ENCODE assay signal across 19 cellular contexts in genomic region chr10:77101416-77101815, GRCh38.
A peak's percentile ranks its signal among the peaks of the same experiment; 100 is the strongest.
DNase-seq lines count a peak whose midpoint lies in the region; ATAC-seq and TF ChIP-seq lines count a peak whose summit lies in the region.
"Had no signal": no experiment of that assay in that cellular context is flagged by ENCODE, and none has a peak within 500 bp of the region (broad histone marks: within the 10 kb centered on the region; RNA-seq: fewer than 3 reads in every experiment).

No MANE protein-coding gene starts in this region.

- no peaks in the 10 kb centered on the region for H3K9me2 ChIP-seq in hepatocyte (replicated peaks; ENCODE audit: insufficient read depth)

- no peaks in the 10 kb centered on the region for H3K36me3 ChIP-seq in hepatocyte (replicated peaks; ENCODE audit: insufficient read depth, low read depth)

- no peaks in the 10 kb centered on the region for H3K9me3 ChIP-seq in hepatocyte (ENCODE audit: low read depth)
- H3K9me3 ChIP-seq: A549 had no signal

- TF ChIP-seq CTCF in AG09319 (IDR thresholded peaks at IDR 0.05; ENCODE audit: low read depth, low read length) = no peak
- no peak for TF ChIP-seq CTCF in hepatocyte (IDR thresholded peaks at IDR 0.05; ENCODE audit: poor library complexity)
- TF ChIP-seq CTCF in GM13977 (IDR thresholded peaks at IDR 0.05; ENCODE audit: extremely low read depth, insufficient read depth, missing control alignments) = no peak

- in situ Hi-C loops in GM13977 (cut with MboI; ENCODE audit: low pct_unique_long_range_greater_than_20kb, low sequenced_read_pairs, unreplicated experiment) = no loop called here

- no peak overlapping the region for H3K4me3 ChIP-seq in hepatocyte
- H3K4me3 ChIP-seq: A549, GM23338 had no signal

- no peak overlapping the region for H3K4me2 ChIP-seq in hepatocyte
- H3K4me2 ChIP-seq: A549, GM23338 had no signal

- ATAC-seq in SK-N-SH treated with all-trans-retinoic acid at 6 μM for 48 hours (peak; percentile 7; the same call in 1 of the 3 replicates), HG03280 (IDR thresholded peaks at IDR 0.05; ENCODE audit: unreplicated experiment) (no peak)
- ATAC-seq: A549, GM23338, HCT116 had no signal

- no peaks in the 10 kb centered on the region for H3K79me2 ChIP-seq in hepatocyte

- WGBS in hepatocyte (ENCODE audit: low lambda C conversion rate, missing lambda C conversion rate) = 66% methylated on average over 7 of the region's 7 CpGs

- peaks cover 6% of the 10 kb centered on the region for H3K4me1 ChIP-seq in hepatocyte (ENCODE audit: insufficient read depth)
- H3K4me1 ChIP-seq: A549 had no signal

- H3K27ac ChIP-seq in hepatocyte = peak overlapping the region; percentile 5
- H3K27ac ChIP-seq: 22Rv1, A549 had no signal

- H4K20me1 ChIP-seq in hepatocyte (ENCODE audit: insufficient read depth, poor library complexity, severe bottlenecking) = no peaks in the 10 kb centered on the region

- DNase-seq in AG09319 (ENCODE audit: extremely low read depth, low read depth) (peak; percentile 59), hepatocyte (ENCODE audit: low spot score) (no peak), activated gamma-delta T cell (lab: John Stamatoyannopoulos, UW) (no peak), GM13977 (ENCODE audit: low spot score) (no peak)
- DNase-seq: ACHN; C1 segment of cervical spinal cord; Calu3; CD4-positive, alpha-beta memory T cell; COR-L47; DMS53; DMS79 treated with DMSO at 0.1 percent for 48 hours; GF-D8; H9 had no signal

- H2AFZ ChIP-seq in hepatocyte = no peak overlapping the region
- H2AFZ ChIP-seq: GM23338 had no signal

- H3K27me3 ChIP-seq in hepatocyte = no peaks in the 10 kb centered on the region

TF ChIP-seq in SK-N-SH treated with all-trans-retinoic acid at 6 μM for 48 hours, 23 proteins besides CTCF, POLR2A, EP300 and RAD21:
- TF ChIP-seq PPARA (CRISPR knock-in tag; IDR thresholded peaks at IDR 0.05; ENCODE audit: borderline replicate concordance) = no peak
- no peak for TF ChIP-seq GLIS3 (CRISPR knock-in tag; IDR thresholded peaks at IDR 0.05)
- TF ChIP-seq, protein P1, sequence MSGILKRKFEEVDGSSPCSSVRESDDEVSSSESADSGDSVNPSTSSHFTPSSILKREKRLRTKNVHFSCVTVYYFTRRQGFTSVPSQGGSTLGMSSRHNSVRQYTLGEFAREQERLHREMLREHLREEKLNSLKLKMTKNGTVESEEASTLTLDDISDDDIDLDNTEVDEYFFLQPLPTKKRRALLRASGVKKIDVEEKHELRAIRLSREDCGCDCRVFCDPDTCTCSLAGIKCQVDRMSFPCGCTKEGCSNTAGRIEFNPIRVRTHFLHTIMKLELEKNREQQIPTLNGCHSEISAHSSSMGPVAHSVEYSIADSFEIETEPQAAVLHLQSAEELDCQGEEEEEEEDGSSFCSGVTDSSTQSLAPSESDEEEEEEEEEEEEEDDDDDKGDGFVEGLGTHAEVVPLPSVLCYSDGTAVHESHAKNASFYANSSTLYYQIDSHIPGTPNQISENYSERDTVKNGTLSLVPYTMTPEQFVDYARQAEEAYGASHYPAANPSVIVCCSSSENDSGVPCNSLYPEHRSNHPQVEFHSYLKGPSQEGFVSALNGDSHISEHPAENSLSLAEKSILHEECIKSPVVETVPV (CRISPR knock-in tag; IDR thresholded peaks at IDR 0.05) = no peak
TF ChIP-seq in SK-N-SH treated with all-trans-retinoic acid at 6 μM for 48 hours: peak in this region for 0.
